17 cellular contexts compared by ENCODE assay signal in the genomic region with DNA sequence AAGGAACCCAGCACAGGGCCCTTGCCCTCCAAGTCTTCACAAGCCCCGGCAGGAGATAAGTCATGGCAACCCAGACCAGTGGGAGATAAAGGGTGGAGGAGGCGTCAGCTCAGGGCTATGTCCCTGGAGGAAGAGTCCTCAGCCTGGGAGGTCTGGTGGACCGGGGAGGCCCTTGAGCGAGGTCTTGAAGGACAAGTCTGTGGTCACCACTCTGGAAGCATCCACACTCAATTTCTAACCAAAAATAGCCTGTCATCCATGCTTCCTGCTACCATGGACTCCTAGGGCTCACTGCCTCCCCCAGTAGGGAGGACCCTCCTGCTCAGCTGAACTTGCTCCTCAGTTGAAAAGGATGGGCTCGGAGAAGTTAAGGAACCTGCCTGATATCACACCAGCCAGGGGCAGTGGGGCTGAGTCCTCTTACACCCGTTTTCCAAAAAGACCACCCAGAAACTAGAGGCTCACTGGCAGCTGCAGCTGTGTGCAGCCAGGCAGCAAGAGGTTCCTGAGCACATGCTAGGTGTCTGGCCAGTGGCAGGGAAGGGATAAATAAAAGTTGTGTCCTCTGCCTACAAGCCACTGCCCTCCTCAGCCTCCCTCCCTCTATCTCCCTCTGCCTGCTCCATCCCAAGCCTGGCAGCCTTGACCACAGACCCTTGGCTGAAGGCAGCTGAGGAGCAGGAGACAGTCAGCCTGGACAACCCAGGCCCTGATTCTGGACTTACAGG. TPM values are rescaled to one million over a fixed set of nuclear protein-coding genes. Genes with fewer than 3 reads are reported as not detected.
DNase-seq lines count a peak whose midpoint lies in the region; ATAC-seq, FAIRE-seq and TF ChIP-seq lines count a peak whose summit lies in the region.
"Had no signal": no experiment of that assay in that cellular context is flagged by ENCODE, and none has a peak within 500 bp of the region (broad histone marks: within the 10 kb centered on the region; RNA-seq: fewer than 3 reads in every experiment).

No MANE protein-coding gene starts in this region.

- peaks cover 0 to 10% of the 10 kb centered on the region in 2 donors for H3K4me1 Mint-ChIP-seq in natural killer cell treated with Interleukin-12 subunit alpha and Interleukin-12 subunit beta and Interleukin-15 and Interleukin-18, amount 100 ng/mL, for 72 hours (ENCODE audit: low read depth in 2 of 2)
- H3K4me1 Mint-ChIP-seq in natural killer cell (peaks cover 5 to 9% of the 10 kb centered on the region in 2 donors), endothelial cell (ENCODE audit: unreplicated experiment) (peaks cover 34% of the 10 kb centered on the region), neural crest cell (peaks cover 10% of the 10 kb centered on the region)
- H3K4me1 Mint-ChIP-seq in activated CD4-positive, alpha-beta T cell treated with anti-CD3 and anti-CD28 coated beads for 36 hours: peaks cover 4% of the 10 kb centered on the region

- no peak for FAIRE-seq in pancreas (lab: Jason Lieb, UNC)

- no peaks in the 10 kb centered on the region for H3K9me3 Mint-ChIP-seq in natural killer cell treated with Interleukin-12 subunit alpha and Interleukin-12 subunit beta and Interleukin-15 and Interleukin-18, amount 100 ng/mL, for 72 hours
- no peaks in the 10 kb centered on the region for H3K9me3 Mint-ChIP-seq in natural killer cell
- no peaks in the 10 kb centered on the region for H3K9me3 Mint-ChIP-seq in endothelial cell (ENCODE audit: unreplicated experiment)
- H3K9me3 Mint-ChIP-seq in neural crest cell: no peaks in the 10 kb centered on the region
- no peaks in the 10 kb centered on the region for H3K9me3 Mint-ChIP-seq in activated CD4-positive, alpha-beta T cell treated with anti-CD3 and anti-CD28 coated beads for 36 hours (ENCODE audit: low read depth)

- TF ChIP-seq POLR2A in uterus (IDR thresholded peaks at IDR 0.05): no peak

- H3K27me3 Mint-ChIP-seq in natural killer cell treated with Interleukin-12 subunit alpha and Interleukin-12 subunit beta and Interleukin-15 and Interleukin-18, amount 100 ng/mL, for 72 hours: peaks cover 29 to 44% of the 10 kb centered on the region in 2 donors
- H3K27me3 Mint-ChIP-seq in natural killer cell (ENCODE audit: low read depth in 2 of 2) (peaks cover 41 to 51% of the 10 kb centered on the region in 2 donors), endothelial cell (ENCODE audit: unreplicated experiment) (peaks cover 6% of the 10 kb centered on the region), neural crest cell (ENCODE audit: low read depth) (peaks cover 56% of the 10 kb centered on the region)
- peaks cover 44% of the 10 kb centered on the region for H3K27me3 Mint-ChIP-seq in activated CD4-positive, alpha-beta T cell treated with anti-CD3 and anti-CD28 coated beads for 36 hours

- H3K4me1 ChIP-seq in uterus: peaks cover 13 to 25% of the 10 kb centered on the region in 2 donors
- H3K4me1 ChIP-seq in pancreas: peaks cover 0 to 7% (median 0%) of the 10 kb centered on the region in 3 donors
- H3K4me1 ChIP-seq: foreskin keratinocyte had no signal

- H3K9me3 ChIP-seq in uterus (no peaks in the 10 kb centered on the region), pancreas (no peaks in the 10 kb centered on the region)

- no peak for TF ChIP-seq CTCF in natural killer cell (IDR thresholded peaks at IDR 0.05)
- no peak for TF ChIP-seq CTCF in endothelial cell (IDR thresholded peaks at IDR 0.05; ENCODE audit: unreplicated experiment)
- TF ChIP-seq CTCF in neural crest cell (conservative IDR thresholded peaks at IDR 0.05): no peak
- no peak for TF ChIP-seq CTCF in uterus (IDR thresholded peaks at IDR 0.05)
- TF ChIP-seq CTCF in pancreas (IDR thresholded peaks at IDR 0.05): no peak

- DNase-seq in natural killer cell treated with Interleukin-12 subunit alpha and Interleukin-12 subunit beta and Interleukin-15 and Interleukin-18, amount 100 ng/mL, for 72 hours (ENCODE audit: low spot score): peak; percentile 45
- DNase-seq in natural killer cell (no peak), endothelial cell (ENCODE audit: low spot score) (no peak), neural crest cell (ENCODE audit: low read depth, low spot score) (no peak), uterus (no peak), pancreas (no peak)
- no peak for DNase-seq in activated CD4-positive, alpha-beta T cell treated with anti-CD3 and anti-CD28 coated beads for 36 hours
- DNase-seq: activated CD4-positive, CD25-positive, alpha-beta regulatory T cell; amniotic stem cell; DMS153; foreskin keratinocyte; Kasumi-1; NCI-H187 treated with DMSO at 0.1 percent for 48 hours; NCI-H774; stimulated activated CD4-positive, alpha-beta T cell treated with anti-CD3 and anti-CD28 coated beads, Interleukin-15, amount 100 ng/mL, for 24 hours had no signal

- CTCF ChIA-PET in activated CD4-positive, alpha-beta T cell treated with anti-CD3 and anti-CD28 coated beads for 36 hours (lab: Charles Lee): interaction anchor here (0.9 to 2.1 kb wide), 2 partner anchors 31 to 162 kb away, joined by 4 to 7 read pairs; a partner anchor contains a TSS

- no peak overlapping the region for H3K4me3 Mint-ChIP-seq in natural killer cell treated with Interleukin-12 subunit alpha and Interleukin-12 subunit beta and Interleukin-15 and Interleukin-18, amount 100 ng/mL, for 72 hours
- H3K4me3 Mint-ChIP-seq in natural killer cell (no peak overlapping the region), endothelial cell (ENCODE audit: unreplicated experiment) (no peak overlapping the region), neural crest cell (peak overlapping the region; percentile 38)
- no peak overlapping the region for H3K4me3 Mint-ChIP-seq in activated CD4-positive, alpha-beta T cell treated with anti-CD3 and anti-CD28 coated beads for 36 hours

- H3K36me3 ChIP-seq in uterus: no peaks in the 10 kb centered on the region
- H3K36me3 ChIP-seq in pancreas: no peaks in the 10 kb centered on the region

- H3K4me3 ChIP-seq in uterus (no peak overlapping the region), pancreas (no peak overlapping the region)

- intact Hi-C loops in natural killer cell (cut with micrococcal nuclease) (no loop called here), uterus (cut with DNase I; ENCODE audit: low total_unique reads) (no loop called here), pancreas (cut with DNase I) (no loop called here)
- intact Hi-C loops in activated CD4-positive, alpha-beta T cell treated with anti-CD3 and anti-CD28 coated beads for 36 hours (cut with DNase I, micrococcal nuclease): no loop called here

- H3K27ac ChIP-seq in uterus (peak overlapping the region; percentile 90 to 94), pancreas (no peak overlapping the region)
- H3K27ac ChIP-seq: foreskin keratinocyte had no signal

- ATAC-seq in natural killer cell treated with Interleukin-12 subunit alpha and Interleukin-12 subunit beta and Interleukin-15 and Interleukin-18, amount 100 ng/mL, for 72 hours: no peak
- ATAC-seq in natural killer cell (no peak), pancreas (no peak), HG02588 (IDR thresholded peaks at IDR 0.05; ENCODE audit: unreplicated experiment) (no peak)
- no peak for ATAC-seq in activated CD4-positive, alpha-beta T cell treated with anti-CD3 and anti-CD28 coated beads for 36 hours
- ATAC-seq: foreskin keratinocyte; naive thymus-derived CD8-positive, alpha-beta T cell had no signal

- 72 to 75% methylated on average over 6 of the region's 6 CpGs for WGBS in pancreas, 2 donors

- no peak overlapping the region for H3K27ac Mint-ChIP-seq in natural killer cell treated with Interleukin-12 subunit alpha and Interleukin-12 subunit beta and Interleukin-15 and Interleukin-18, amount 100 ng/mL, for 72 hours
- H3K27ac Mint-ChIP-seq in natural killer cell (no peak overlapping the region), endothelial cell (ENCODE audit: unreplicated experiment) (peak overlapping the region; percentile 19), neural crest cell (ENCODE audit: unreplicated experiment) (no peak overlapping the region)
- no peak overlapping the region for H3K27ac Mint-ChIP-seq in activated CD4-positive, alpha-beta T cell treated with anti-CD3 and anti-CD28 coated beads for 36 hours

- H3K36me3 Mint-ChIP-seq in natural killer cell treated with Interleukin-12 subunit alpha and Interleukin-12 subunit beta and Interleukin-15 and Interleukin-18, amount 100 ng/mL, for 72 hours: no peaks in the 10 kb centered on the region
- H3K36me3 Mint-ChIP-seq in natural killer cell (no peaks in the 10 kb centered on the region), endothelial cell (ENCODE audit: low read depth, unreplicated experiment) (no peaks in the 10 kb centered on the region), neural crest cell (ENCODE audit: low read depth) (no peaks in the 10 kb centered on the region)
- H3K36me3 Mint-ChIP-seq in activated CD4-positive, alpha-beta T cell treated with anti-CD3 and anti-CD28 coated beads for 36 hours (ENCODE audit: low read depth): no peaks in the 10 kb centered on the region
- H3K36me3 Mint-ChIP-seq: naive thymus-derived CD8-positive, alpha-beta T cell had no signal

- H3K27me3 ChIP-seq in uterus: no peaks in the 10 kb centered on the region
- no peaks in the 10 kb centered on the region for H3K27me3 ChIP-seq in pancreas

- POLR2A ChIA-PET in activated CD4-positive, alpha-beta T cell treated with anti-CD3 and anti-CD28 coated beads for 36 hours (lab: Charles Lee): no interaction called here

RNA-seq across cellular contexts. Expression of a gene that starts 1.9 kb away (rescaled TPM):
- not detected for total RNA-seq in natural killer cell treated with Interleukin-12 subunit alpha and Interleukin-12 subunit beta and Interleukin-15 and Interleukin-18, amount 100 ng/mL, for 72 hours
- total RNA-seq in natural killer cell (not detected), endothelial cell (ENCODE audit: unreplicated experiment) (8.9 TPM), neural crest cell (1.0 and 3.4 TPM in 2 replicates), uterus (10 to 100 TPM; 12.6 to 60.3 (median 26.8) TPM), pancreas (1 to 10 TPM; 1.9 to 5.6 (median 2.6) TPM)
- under 1 TPM in 1 of 2 experiments, not detected in 1; 0.09 TPM for total RNA-seq in activated CD4-positive, alpha-beta T cell treated with anti-CD3 and anti-CD28 coated beads for 36 hours
- polyA plus RNA-seq in pancreas: 1 to 10 TPM; 3.4 to 4.2 TPM
- polyA plus RNA-seq: naive thymus-derived CD8-positive, alpha-beta T cell had no signal

RNA-seq across cellular contexts. Expression of a gene that starts 27.9 kb away (rescaled TPM):
- total RNA-seq in natural killer cell treated with Interleukin-12 subunit alpha and Interleukin-12 subunit beta and Interleukin-15 and Interleukin-18, amount 100 ng/mL, for 72 hours: 10 to 100 TPM; 13.2 to 14.0 TPM
- total RNA-seq in natural killer cell (10 to 100 TPM; 10.8 to 17.8 (median 11.5) TPM), endothelial cell (ENCODE audit: unreplicated experiment) (42.0 TPM), neural crest cell (13.6 and 17.0 TPM in 2 replicates), uterus (10 to 100 TPM; 18.2 to 74.6 (median 32.0) TPM), pancreas (10 to 100 TPM; 11.2 to 26.6 (median 16.7) TPM)
- 10 to 100 TPM in 1 of 2 experiments, 1 to 10 TPM in 1; 7.2 to 10.1 TPM for total RNA-seq in activated CD4-positive, alpha-beta T cell treated with anti-CD3 and anti-CD28 coated beads for 36 hours
- 10 to 100 TPM; 35.2 to 42.7 TPM for polyA plus RNA-seq in pancreas

RNA-seq across cellular contexts. Expression of a gene that starts 30.9 kb away (rescaled TPM):
- total RNA-seq in natural killer cell treated with Interleukin-12 subunit alpha and Interleukin-12 subunit beta and Interleukin-15 and Interleukin-18, amount 100 ng/mL, for 72 hours: 1 to 10 TPM; 1.0 to 1.9 TPM
- total RNA-seq in natural killer cell (1 to 10 TPM in 2 of 3 donors, under 1 TPM in 1; 0.32 to 2.0 (median 1.4) TPM), endothelial cell (ENCODE audit: unreplicated experiment) (0.08 TPM), neural crest cell (0.52 and 0.96 TPM in 2 replicates), uterus (10 to 100 TPM in 1 of 4 donors, 1 to 10 TPM in 3; 3.3 to 11.1 (median 3.9) TPM), pancreas (1 to 10 TPM in 3 of 6 donors, under 1 TPM in 3; 0.43 to 2.4 (median 0.98) TPM)
- under 1 TPM; 0.37 to 0.65 TPM for total RNA-seq in activated CD4-positive, alpha-beta T cell treated with anti-CD3 and anti-CD28 coated beads for 36 hours
- 1 to 10 TPM; 1.2 to 1.7 TPM for polyA plus RNA-seq in pancreas

RNA-seq across cellular contexts. Expression of a gene that starts 48.2 kb away (rescaled TPM):
- over 10,000 TPM in 1 of 2 donors, 1,000 to 10,000 TPM in 1; 5,097 to 40,662 TPM for total RNA-seq in natural killer cell treated with Interleukin-12 subunit alpha and Interleukin-12 subunit beta and Interleukin-15 and Interleukin-18, amount 100 ng/mL, for 72 hours
- total RNA-seq in natural killer cell: 1,000 to 10,000 TPM; 1,067 to 1,951 (median 1,796) TPM
- total RNA-seq in endothelial cell (ENCODE audit: unreplicated experiment): 837 TPM
- total RNA-seq in neural crest cell: 1,207 and 1,209 TPM in 2 replicates
- total RNA-seq in uterus: 1,000 to 10,000 TPM in 3 of 4 donors, 100 to 1,000 TPM in 1; 402 to 1,927 (median 1,615) TPM
- 100 to 1,000 TPM; 777 to 914 TPM for total RNA-seq in activated CD4-positive, alpha-beta T cell treated with anti-CD3 and anti-CD28 coated beads for 36 hours
- total RNA-seq in pancreas: 1,000 to 10,000 TPM; 1,217 to 1,772 (median 1,396) TPM
- polyA plus RNA-seq in pancreas: 1,000 to 10,000 TPM; 1,114 to 1,632 TPM

Comparison
In these comparisons a context has a peak if more than half of its experiments do, and no peak if none do; other contexts are left out.
1. H3K27ac ChIP-seq: peak in uterus (2 of 2); none in pancreas (0 of 4).